In the genomic region with DNA sequence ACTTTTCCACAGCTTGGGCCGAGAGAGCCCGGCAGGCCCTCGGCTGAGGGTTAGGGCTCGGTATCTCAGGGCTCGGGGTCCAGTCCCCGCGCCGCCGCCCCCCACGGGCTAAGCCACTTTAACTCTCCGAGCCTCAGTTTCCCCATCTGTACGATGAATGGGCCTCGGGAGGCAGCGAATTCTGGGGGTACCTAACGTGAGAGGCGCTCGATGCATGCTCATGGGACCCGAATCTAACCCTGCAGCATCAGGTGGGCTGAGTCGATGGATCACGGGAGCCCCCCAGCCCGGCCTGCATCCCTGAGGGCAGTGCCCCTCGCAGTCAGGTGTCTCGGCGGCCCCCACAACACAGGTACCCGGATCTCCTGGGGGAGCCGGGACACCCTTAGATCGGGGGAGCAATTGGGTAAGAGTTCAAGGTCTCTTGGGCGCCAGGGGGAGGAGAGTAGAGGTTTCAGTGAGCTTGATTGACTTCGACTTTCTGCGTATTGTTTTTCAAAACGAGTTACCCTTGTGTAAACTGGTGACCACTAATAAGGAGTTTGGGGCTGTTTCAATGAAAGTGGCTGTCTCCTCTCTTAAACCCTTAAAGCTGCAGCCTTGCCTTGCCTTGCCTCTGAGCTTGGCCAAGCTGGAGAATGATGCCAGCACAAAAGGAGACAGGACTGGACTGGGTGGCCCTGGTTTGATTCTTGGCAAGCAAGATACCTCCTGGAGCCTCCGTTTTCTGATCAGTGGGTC, we compare ENCODE assay signal across 8 cellular contexts. TPM values are rescaled to one million over a fixed set of nuclear protein-coding genes. Genes with fewer than 3 reads are reported as not detected.
DNase-seq lines count a peak whose midpoint lies in the region; ATAC-seq and TF ChIP-seq lines count a peak whose summit lies in the region.

No MANE protein-coding gene starts in this region.

- H3K4me1 ChIP-seq in stomach smooth muscle (ENCODE audit: control insufficient read depth, insufficient read depth, low read length) = peaks cover 22% of the 10 kb centered on the region

- TF ChIP-seq CTCF in choroid plexus epithelial cell (conservative IDR thresholded peaks at IDR 0.05; ENCODE audit: low read depth, low read length) (no peak), lower leg skin (IDR thresholded peaks at IDR 0.05) (no peak)

- H3K36me3 ChIP-seq in SK-N-MC (ENCODE audit: insufficient read depth, low read length) = no peaks in the 10 kb centered on the region
- H3K36me3 ChIP-seq in stomach smooth muscle (ENCODE audit: control insufficient read depth in 2 of 2, insufficient read depth in 2 of 2, low read length in 2 of 2) = no peaks in the 10 kb centered on the region

- no peaks in the 10 kb centered on the region for H3K27me3 ChIP-seq in stomach smooth muscle (ENCODE audit: control insufficient read depth in 1 of 2, insufficient read depth in 2 of 2, low read length in 2 of 2)

- H3K27ac ChIP-seq in SK-N-MC = no peak overlapping the region
- H3K27ac ChIP-seq in stomach smooth muscle (ENCODE audit: low read length) = peak overlapping the region; percentile 74

- peak; percentile 3 for ATAC-seq in HG02759 (IDR thresholded peaks at IDR 0.05; ENCODE audit: unreplicated experiment)
- ATAC-seq in HG03460 (IDR thresholded peaks at IDR 0.05; ENCODE audit: unreplicated experiment) = no peak

- H3K4me3 ChIP-seq in SK-N-MC = peak overlapping the region; percentile 96
- H3K4me3 ChIP-seq in choroid plexus epithelial cell (ENCODE audit: low read depth, low read length) = peak overlapping the region; percentile 89
- peak overlapping the region; percentile 67 for H3K4me3 ChIP-seq in lower leg skin (ENCODE audit: low read depth, poor library complexity, severe bottlenecking)
- peak overlapping the region; percentile 79 to 96 for H3K4me3 ChIP-seq in stomach smooth muscle (ENCODE audit: low read length in 2 of 2)

- intact Hi-C loops in lower leg skin (cut with DNase I; ENCODE audit: low total_unique reads) = no loop called here

- 1% methylated on average over 20 to 30 of the region's 32 CpGs for WGBS in lower leg skin, 2 donors

- peak; percentile 31 for DNase-seq in ELR (ENCODE audit: low read depth)
- DNase-seq in SK-N-MC (ENCODE audit: low read depth, low spot score) = no peak
- peak; percentile 52 for DNase-seq in choroid plexus epithelial cell (ENCODE audit: low read depth)
- DNase-seq in lower leg skin (ENCODE audit: low spot score in 2 of 2) = peak in 1 of 2 donors; percentile 86
- DNase-seq in foreskin melanocyte = no peak

- no peaks in the 10 kb centered on the region for H3K9me3 ChIP-seq in SK-N-MC (ENCODE audit: low read depth, low read length)
- H3K9me3 ChIP-seq in stomach smooth muscle (ENCODE audit: control insufficient read depth in 2 of 2, low read length in 2 of 2) = no peaks in the 10 kb centered on the region

- TF ChIP-seq POLR2A in lower leg skin (IDR thresholded peaks at IDR 0.05) = no peak

- H3K9ac ChIP-seq in SK-N-MC (ENCODE audit: insufficient read length) (peak overlapping the region; percentile 84), stomach smooth muscle (ENCODE audit: low read length in 2 of 2) (peak overlapping the region; percentile 68 to 86)

RNA-seq across cellular contexts. Expression of a gene that starts 0.6 kb away (rescaled TPM):
- total RNA-seq in lower leg skin = 100 to 1,000 TPM in 1 of 4 donors, 10 to 100 TPM in 3; 77.4 to 129 (median 97.0) TPM

RNA-seq across cellular contexts. Expression of a gene that starts 36.8 kb away (rescaled TPM):
- total RNA-seq in lower leg skin = 10 to 100 TPM; 34.7 to 50.0 (median 41.4) TPM

Comparison
In these comparisons a context has a peak if more than half of its experiments do, and no peak if none do; other contexts are left out.
1. DNase-seq: peak in ELR (single experiment) and choroid plexus epithelial cell (single experiment); none in SK-N-MC (single experiment) and foreskin melanocyte (single experiment).
2. Peak in every context shown above with its lines, with median percentiles within 50 percentile points of each other: H3K4me3 ChIP-seq.